15 cellular contexts compared by ENCODE assay signal in the genomic region with DNA sequence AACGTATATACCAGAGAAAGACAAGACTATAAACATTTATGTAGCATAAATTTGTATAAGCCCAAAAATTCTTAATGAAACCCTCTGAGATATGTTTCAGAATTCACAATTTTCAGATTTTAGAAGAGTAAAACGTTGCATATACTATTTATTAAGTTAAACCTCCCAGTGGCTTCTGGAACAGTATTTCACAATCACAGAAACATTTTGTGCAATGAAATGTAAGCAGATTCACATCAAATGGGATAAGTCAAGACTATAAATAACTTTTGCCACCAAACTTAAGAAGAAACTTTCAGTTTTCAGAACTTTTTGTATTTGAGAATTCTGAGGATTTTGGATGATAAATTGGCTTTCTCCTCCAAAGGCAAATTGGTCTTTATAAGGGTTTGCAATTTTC. TPM values are rescaled to one million over a fixed set of nuclear protein-coding genes. Genes with fewer than 3 reads are reported as not detected.
DNase-seq lines count a peak whose midpoint lies in the region; ATAC-seq, FAIRE-seq and TF ChIP-seq lines count a peak whose summit lies in the region.
"Had no signal": no experiment of that assay in that cellular context is flagged by ENCODE, and none has a peak within 500 bp of the region (broad histone marks: within the 10 kb centered on the region; RNA-seq: fewer than 3 reads in every experiment).

No MANE protein-coding gene starts in this region.

- in situ Hi-C loops in HepG2 (cut with HindIII; ENCODE audit: extremely low pct_ligation_motif_present, low pct_unique_long_range_greater_than_20kb) = no loop called here

- peaks cover 2% of the 10 kb centered on the region; the same call in 1 of the 2 replicates for H4K20me1 ChIP-seq in HepG2 (ENCODE audit: insufficient read depth, low read length)

- no peaks in the 10 kb centered on the region for H3K27me3 ChIP-seq in HepG2 (ENCODE audit: control insufficient read depth in 1 of 2, insufficient read depth in 2 of 2, low read length in 2 of 2)
- H3K27me3 ChIP-seq: BE2C had no signal

- TF ChIP-seq RAD21 in HepG2 (CRISPR knock-in tag; IDR thresholded peaks at IDR 0.05) = no peak

- DNase-seq in left ventricle myocardium superior = no peak
- DNase-seq in cardiac septum (ENCODE audit: low spot score) = no peak
- peak; percentile 83 for DNase-seq in amniotic epithelial cell (ENCODE audit: low read depth)
- no peak for DNase-seq in HepG2 (ENCODE audit: low spot score)
- no peak for DNase-seq in activated CD4-positive, alpha-beta T cell treated with anti-CD3 and anti-CD28 coated beads for 4 hours
- DNase-seq in occipital lobe (lab: John Stamatoyannopoulos, UW) = no peak
- no peak for DNase-seq in KG1 (lab: John Stamatoyannopoulos, UW)
- DNase-seq in stimulated activated naive CD4-positive, alpha-beta T cell treated with Interleukin-2 at 50 U/mL for 16 hours (lab: John Stamatoyannopoulos, UW) = no peak
- DNase-seq: activated CD4-positive, alpha-beta T cell treated with anti-CD3 and anti-CD28 coated beads, Interleukin-2, amount 50 U/mL, for 48 hours; amygdala; BE2C; NCI-H1048; NCI-H526 had no signal

- no peaks in the 10 kb centered on the region for H3K9me3 ChIP-seq in HepG2 (ENCODE audit: low read length)
- H3K9me3 ChIP-seq: BE2C had no signal

- CTCF ChIA-PET in HepG2 (lab: Yijun Ruan, JAX; ENCODE audit: low intra/inter-chr PET ratio, low total read pairs) = no interaction called here

- H3K27ac ChIP-seq in HepG2 (ENCODE audit: extremely low read length, insufficient read depth, low read length) = no peak overlapping the region
- H3K27ac ChIP-seq: epithelial cell of prostate had no signal

- H3K79me2 ChIP-seq in HepG2 (ENCODE audit: insufficient read depth, low read length) = peaks cover 71% of the 10 kb centered on the region

- H3K4me1 ChIP-seq in HepG2 (ENCODE audit: insufficient read depth, low read length) = no peaks in the 10 kb centered on the region
- H3K4me1 ChIP-seq: BE2C had no signal

- no peak overlapping the region for H3K9ac ChIP-seq in HepG2 (ENCODE audit: insufficient read depth, low read depth, low read length)

- H3K4me3 ChIP-seq in HepG2 (replicated peaks in 1 of 3; ENCODE audit: insufficient read depth in 1 of 3, low read depth in 2 of 3, low read length in 3 of 3) = no peak overlapping the region

- TF ChIP-seq POLR2A in HepG2 (IDR thresholded peaks at IDR 0.05; ENCODE audit: insufficient read depth in 1 of 2, low read depth in 2 of 2, low read length in 2 of 2) = no peak

- no peak overlapping the region for H2AFZ ChIP-seq in HepG2 (ENCODE audit: low read length)

- BruUV-seq in HepG2 (replicated peaks; lab: Mats Ljungman, UMichigan) = no TSS peak

- TF ChIP-seq CTCF in HepG2 (CRISPR knock-in tag; IDR thresholded peaks at IDR 0.05) = no peak

- TF ChIP-seq EP300 in HepG2 (IDR thresholded peaks at IDR 0.05; ENCODE audit: low read depth in 2 of 2, low read length in 2 of 2) (no peak), HepG2 (CRISPR knock-in tag; IDR thresholded peaks at IDR 0.05; ENCODE audit: borderline replicate concordance) (no peak)

- FAIRE-seq in HepG2 (lab: Jason Lieb, UNC) = no peak

- peaks cover 7 to 57% of the 10 kb centered on the region in 2 experiments; a peak in 4 of 5 replicates for H3K36me3 ChIP-seq in HepG2 (replicated peaks in 1 of 2; ENCODE audit: control insufficient read depth in 1 of 2, insufficient read depth in 2 of 2, low read length in 2 of 2)

- POLR2A ChIA-PET in HepG2 (lab: Yijun Ruan, JAX) = no interaction called here

- ATAC-seq in left ventricle myocardium superior (peak; percentile 36), HepG2 (no peak)
- ATAC-seq: HCT116 had no signal

- intact Hi-C loops in left ventricle myocardium superior (cut with micrococcal nuclease) = no loop called here
- intact Hi-C loops in cardiac septum (cut with DNase I) = no loop called here
- intact Hi-C loops in HepG2 (cut with micrococcal nuclease; ENCODE audit: unreplicated experiment) = no loop called here

- 79% methylated on average over 2 of the region's 2 CpGs for WGBS in HepG2 (ENCODE audit: low lambda C conversion rate)

- no peak overlapping the region for H3K4me2 ChIP-seq in HepG2 (ENCODE audit: low read depth, low read length)

TF ChIP-seq in HepG2, 621 proteins besides CTCF, POLR2A, EP300 and RAD21:
- TF ChIP-seq ZNF709 (CRISPR knock-in tag; IDR thresholded peaks at IDR 0.05) = no peak
- TF ChIP-seq CEBPB (IDR thresholded peaks at IDR 0.05; ENCODE audit: borderline replicate concordance, low read depth, low read length) = peak; percentile 84
- TF ChIP-seq SRSF9 (IDR thresholded peaks at IDR 0.05; ENCODE audit: borderline replicate concordance, insufficient read depth, low read depth, low read length, poor library complexity, severe bottlenecking) = no peak
- TF ChIP-seq, protein P1, sequence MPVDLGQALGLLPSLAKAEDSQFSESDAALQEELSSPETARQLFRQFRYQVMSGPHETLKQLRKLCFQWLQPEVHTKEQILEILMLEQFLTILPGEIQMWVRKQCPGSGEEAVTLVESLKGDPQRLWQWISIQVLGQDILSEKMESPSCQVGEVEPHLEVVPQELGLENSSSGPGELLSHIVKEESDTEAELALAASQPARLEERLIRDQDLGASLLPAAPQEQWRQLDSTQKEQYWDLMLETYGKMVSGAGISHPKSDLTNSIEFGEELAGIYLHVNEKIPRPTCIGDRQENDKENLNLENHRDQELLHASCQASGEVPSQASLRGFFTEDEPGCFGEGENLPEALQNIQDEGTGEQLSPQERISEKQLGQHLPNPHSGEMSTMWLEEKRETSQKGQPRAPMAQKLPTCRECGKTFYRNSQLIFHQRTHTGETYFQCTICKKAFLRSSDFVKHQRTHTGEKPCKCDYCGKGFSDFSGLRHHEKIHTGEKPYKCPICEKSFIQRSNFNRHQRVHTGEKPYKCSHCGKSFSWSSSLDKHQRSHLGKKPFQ (CRISPR knock-in tag; IDR thresholded peaks at IDR 0.05; ENCODE audit: insufficient replicate concordance) = no peak
- TF ChIP-seq ZKSCAN1 (IDR thresholded peaks at IDR 0.05; ENCODE audit: low read length) = no peak
- TF ChIP-seq ZNF724P (CRISPR knock-in tag; IDR thresholded peaks at IDR 0.05; ENCODE audit: borderline replicate concordance) = no peak
- TF ChIP-seq RBFOX2 (IDR thresholded peaks at IDR 0.05; ENCODE audit: low read depth, low read length) = no peak
- TF ChIP-seq PHF8 (CRISPR knock-in tag; IDR thresholded peaks at IDR 0.05) = no peak

RNA-seq across cellular contexts. Expression of a gene that starts 9.2 kb away (rescaled TPM):
- 43.8 TPM for total RNA-seq in left ventricle myocardium superior
- 60.9 TPM for total RNA-seq in cardiac septum
- 58.0 and 64.2 TPM in 2 replicates for total RNA-seq in HepG2 (2016; rRNA removed; fragmentation: Illumina TruSeq; extraction: Trizol)
- 85.4 and 92.4 TPM in 2 replicates for total RNA-seq in HepG2 (2016; cell fraction: cytosol; rRNA removed; fragmentation: Illumina TruSeq; extraction: Trizol; ENCODE audit: low read depth)
- 52.5 and 70.6 TPM in 2 replicates for total RNA-seq in HepG2 (2016; cell fraction: insoluble cytoplasmic fraction; rRNA removed; fragmentation: Illumina TruSeq; extraction: Trizol)
- 33.2 and 33.4 TPM in 2 replicates for total RNA-seq in HepG2 (2016; cell fraction: membrane; rRNA removed; fragmentation: Illumina TruSeq; extraction: Trizol)
- total RNA-seq in HepG2 (2016; cell fraction: nucleus; rRNA removed; fragmentation: Illumina TruSeq; extraction: Trizol) = 120 TPM in 2 replicates
- 20.3 and 22.0 TPM in 2 replicates for polyA plus RNA-seq in HepG2 (2011; rRNA removed)
- 13.2 and 16.1 TPM in 2 replicates for polyA plus RNA-seq in HepG2 (2011; cell fraction: cytosol; rRNA removed)
- 61.3 and 71.8 TPM in 2 replicates for polyA plus RNA-seq in HepG2 (2011; cell fraction: nucleus; rRNA removed)
- polyA plus RNA-seq in HepG2 (2012) = 39.7 and 46.8 TPM in 2 replicates
- polyA plus RNA-seq in HepG2 (2016; cell fraction: cytosol; fragmentation: Illumina TruSeq; extraction: Trizol; ENCODE audit: low read depth) = 28.8 and 28.9 TPM in 2 replicates
- 56.6 and 65.2 TPM in 2 replicates for polyA plus RNA-seq in HepG2 (2016; cell fraction: insoluble cytoplasmic fraction; fragmentation: Illumina TruSeq; extraction: Trizol; ENCODE audit: low read depth)
- 21.9 and 25.0 TPM in 2 replicates for polyA plus RNA-seq in HepG2 (2016; cell fraction: membrane; fragmentation: Illumina TruSeq; extraction: Trizol; ENCODE audit: low read depth)
- 88.9 and 106 TPM in 2 replicates for polyA plus RNA-seq in HepG2 (2016; cell fraction: nucleus; fragmentation: Illumina TruSeq; extraction: Trizol; ENCODE audit: insufficient read depth, low read depth)
- 20.5 and 36.5 TPM in 2 replicates for polyA minus RNA-seq in HepG2 (2011; rRNA and poly(A)+ RNA removed; ENCODE audit: low replicate concordance)
- 14.5 and 29.8 TPM in 2 replicates for polyA minus RNA-seq in HepG2 (2011; cell fraction: cytosol; rRNA and poly(A)+ RNA removed)
- polyA minus RNA-seq in HepG2 (2011; cell fraction: nucleus; rRNA and poly(A)+ RNA removed) = 202 and 232 TPM in 2 replicates
- total RNA-seq in occipital lobe = 96.1 TPM
